ENCODE assay signal across 1 cellular context in the genomic region with DNA sequence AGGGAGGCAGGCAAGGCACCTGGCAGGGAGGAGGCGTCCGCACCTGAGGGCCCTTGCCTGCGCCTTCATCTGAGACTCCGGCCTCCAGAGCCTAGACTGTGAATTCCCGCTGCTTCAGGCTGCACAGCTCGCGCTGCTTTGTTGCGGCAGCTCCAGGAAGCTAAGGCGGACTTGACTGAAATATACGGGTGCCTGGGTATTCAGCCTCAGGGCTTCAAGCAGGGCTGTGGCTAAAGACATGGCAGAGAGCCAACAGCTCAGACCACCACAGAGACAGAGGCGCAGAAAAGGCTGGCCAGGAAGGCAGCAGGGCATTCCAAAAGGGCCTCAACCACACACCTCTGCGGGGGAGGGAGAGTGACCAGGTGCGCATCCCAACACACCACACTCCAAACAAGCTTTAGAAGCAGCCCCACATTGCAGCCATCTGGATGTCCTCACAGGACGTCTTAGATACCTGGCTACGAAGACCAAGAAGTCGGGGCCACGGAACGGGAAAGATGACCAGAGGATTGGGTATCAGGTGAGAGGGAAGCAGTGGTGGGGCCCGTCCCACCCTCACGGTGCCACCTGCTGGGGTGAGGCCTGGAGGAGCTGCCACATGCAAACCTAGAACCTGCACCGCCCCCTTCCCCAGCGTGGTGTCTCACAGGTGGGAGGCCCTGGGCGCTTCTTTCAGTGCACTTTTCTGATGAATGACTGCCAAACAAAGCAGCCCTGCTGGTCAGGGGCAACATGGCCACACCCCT.
A peak's percentile ranks its signal among the peaks of the same experiment; 100 is the strongest.
TF ChIP-seq lines count a peak whose summit lies in the region.

No MANE protein-coding gene starts in this region.

TF ChIP-seq in HEK293, 187 proteins besides CTCF, POLR2A, EP300 and RAD21:
- TF ChIP-seq, protein P1, sequence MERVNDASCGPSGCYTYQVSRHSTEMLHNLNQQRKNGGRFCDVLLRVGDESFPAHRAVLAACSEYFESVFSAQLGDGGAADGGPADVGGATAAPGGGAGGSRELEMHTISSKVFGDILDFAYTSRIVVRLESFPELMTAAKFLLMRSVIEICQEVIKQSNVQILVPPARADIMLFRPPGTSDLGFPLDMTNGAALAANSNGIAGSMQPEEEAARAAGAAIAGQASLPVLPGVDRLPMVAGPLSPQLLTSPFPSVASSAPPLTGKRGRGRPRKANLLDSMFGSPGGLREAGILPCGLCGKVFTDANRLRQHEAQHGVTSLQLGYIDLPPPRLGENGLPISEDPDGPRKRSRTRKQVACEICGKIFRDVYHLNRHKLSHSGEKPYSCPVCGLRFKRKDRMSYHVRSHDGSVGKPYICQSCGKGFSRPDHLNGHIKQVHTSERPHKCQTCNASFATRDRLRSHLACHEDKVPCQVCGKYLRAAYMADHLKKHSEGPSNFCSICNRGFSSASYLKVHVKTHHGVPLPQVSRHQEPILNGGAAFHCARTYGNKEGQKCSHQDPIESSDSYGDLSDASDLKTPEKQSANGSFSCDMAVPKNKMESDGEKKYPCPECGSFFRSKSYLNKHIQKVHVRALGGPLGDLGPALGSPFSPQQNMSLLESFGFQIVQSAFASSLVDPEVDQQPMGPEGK (tag by site-specific recombination; IDR thresholded peaks at IDR 0.05) = no peak
- TF ChIP-seq ZSCAN4 (tag by site-specific recombination; IDR thresholded peaks at IDR 0.05) (no peak), ZFP41 (tag by site-specific recombination; IDR thresholded peaks at IDR 0.05; ENCODE audit: borderline replicate concordance) (no peak), ZNF677 (tag by site-specific recombination; IDR thresholded peaks at IDR 0.05) (no peak), ZNF175 (tag by site-specific recombination; IDR thresholded peaks at IDR 0.05) (no peak), KLF7 (tag by site-specific recombination; IDR thresholded peaks at IDR 0.05; ENCODE audit: borderline replicate concordance) (no peak), ZNF239 (tag by site-specific recombination; IDR thresholded peaks at IDR 0.05) (no peak), ZFP69B (tag by site-specific recombination; IDR thresholded peaks at IDR 0.05) (peak; percentile 46; the same call in 1 of the 2 replicates), PRDM10 (tag by site-specific recombination; IDR thresholded peaks at IDR 0.05) (peak; percentile 40; the same call in 1 of the 2 replicates), ZNF148 (tag by site-specific recombination; IDR thresholded peaks at IDR 0.05; ENCODE audit: borderline replicate concordance) (no peak), ZNF777 (tag by site-specific recombination; IDR thresholded peaks at IDR 0.05; ENCODE audit: borderline replicate concordance) (no peak), GLIS2 (tag by site-specific recombination; IDR thresholded peaks at IDR 0.05) (no peak), ZNF544 (tag by site-specific recombination; IDR thresholded peaks at IDR 0.05) (no peak), ZNF350 (tag by site-specific recombination; IDR thresholded peaks at IDR 0.05) (no peak), ZNF701 (tag by site-specific recombination; IDR thresholded peaks at IDR 0.05) (no peak), ZBTB44 (tag by site-specific recombination; IDR thresholded peaks at IDR 0.05) (peak; percentile 55; the same call in 1 of the 2 replicates), PRDM1 (tag by site-specific recombination; IDR thresholded peaks at IDR 0.05) (no peak), ZIC2 (tag by site-specific recombination; IDR thresholded peaks at IDR 0.05) (peak; percentile 36), ZNF132 (tag by site-specific recombination; IDR thresholded peaks at IDR 0.05; ENCODE audit: borderline replicate concordance) (no peak), ZNF580 (tag by site-specific recombination; IDR thresholded peaks at IDR 0.05) (no peak), ZNF140 (tag by site-specific recombination; IDR thresholded peaks at IDR 0.05) (no peak), ZNF747 (tag by site-specific recombination; IDR thresholded peaks at IDR 0.05) (no peak), ZNF692 (tag by site-specific recombination; IDR thresholded peaks at IDR 0.05) (peak; percentile 62), ZNF548 (tag by site-specific recombination; IDR thresholded peaks at IDR 0.05) (no peak), ZNF16 (tag by site-specific recombination; IDR thresholded peaks at IDR 0.05; ENCODE audit: low read depth) (no peak), GLIS1 (tag by site-specific recombination; IDR thresholded peaks at IDR 0.05) (peak; percentile 51), PRDM4 (tag by site-specific recombination; IDR thresholded peaks at IDR 0.05) (no peak), ZNF223 (tag by site-specific recombination; IDR thresholded peaks at IDR 0.05) (no peak), KLF17 (tag by site-specific recombination; IDR thresholded peaks at IDR 0.05) (no peak)
- TF ChIP-seq, protein P2, sequence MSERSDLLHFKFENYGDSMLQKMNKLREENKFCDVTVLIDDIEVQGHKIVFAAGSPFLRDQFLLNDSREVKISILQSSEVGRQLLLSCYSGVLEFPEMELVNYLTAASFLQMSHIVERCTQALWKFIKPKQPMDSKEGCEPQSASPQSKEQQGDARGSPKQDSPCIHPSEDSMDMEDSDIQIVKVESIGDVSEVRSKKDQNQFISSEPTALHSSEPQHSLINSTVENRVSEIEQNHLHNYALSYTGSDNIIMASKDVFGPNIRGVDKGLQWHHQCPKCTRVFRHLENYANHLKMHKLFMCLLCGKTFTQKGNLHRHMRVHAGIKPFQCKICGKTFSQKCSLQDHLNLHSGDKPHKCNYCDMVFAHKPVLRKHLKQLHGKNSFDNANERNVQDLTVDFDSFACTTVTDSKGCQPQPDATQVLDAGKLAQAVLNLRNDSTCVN (tag by site-specific recombination; optimal IDR thresholded peaks at IDR 0.05) = no peak
- TF ChIP-seq, protein P3, sequence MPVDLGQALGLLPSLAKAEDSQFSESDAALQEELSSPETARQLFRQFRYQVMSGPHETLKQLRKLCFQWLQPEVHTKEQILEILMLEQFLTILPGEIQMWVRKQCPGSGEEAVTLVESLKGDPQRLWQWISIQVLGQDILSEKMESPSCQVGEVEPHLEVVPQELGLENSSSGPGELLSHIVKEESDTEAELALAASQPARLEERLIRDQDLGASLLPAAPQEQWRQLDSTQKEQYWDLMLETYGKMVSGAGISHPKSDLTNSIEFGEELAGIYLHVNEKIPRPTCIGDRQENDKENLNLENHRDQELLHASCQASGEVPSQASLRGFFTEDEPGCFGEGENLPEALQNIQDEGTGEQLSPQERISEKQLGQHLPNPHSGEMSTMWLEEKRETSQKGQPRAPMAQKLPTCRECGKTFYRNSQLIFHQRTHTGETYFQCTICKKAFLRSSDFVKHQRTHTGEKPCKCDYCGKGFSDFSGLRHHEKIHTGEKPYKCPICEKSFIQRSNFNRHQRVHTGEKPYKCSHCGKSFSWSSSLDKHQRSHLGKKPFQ (tag by site-specific recombination; IDR thresholded peaks at IDR 0.05) = no peak
